In genomic region chr4:15002659-15003440, GRCh38 we compare ENCODE assay signal across 8 cellular contexts. TPM values are rescaled to one million over a fixed set of nuclear protein-coding genes. Genes with fewer than 3 reads are reported as not detected.
DNase-seq lines count a peak whose midpoint lies in the region; ATAC-seq and TF ChIP-seq lines count a peak whose summit lies in the region.

No MANE protein-coding gene starts in this region.

- H3K4me3 Mint-ChIP-seq in neural progenitor cell, result peak overlapping the region; percentile 87

- peak; percentile 20 for ATAC-seq in GM21423 (IDR thresholded peaks at IDR 0.05; ENCODE audit: unreplicated experiment)

- H3K27me3 Mint-ChIP-seq in neural progenitor cell (ENCODE audit: insufficient read depth, low read depth), result peaks cover 13% of the 10 kb centered on the region

- no peak overlapping the region; the same call in 1 of the 2 replicates for H3K9ac ChIP-seq in HUES48 (ENCODE audit: low read depth, low read length)
- H3K9ac ChIP-seq in neural progenitor cell, result no peak overlapping the region

- peak overlapping the region; percentile 93 for H3K4me3 ChIP-seq in HUES48 (ENCODE audit: low read depth, low read length)
- peak overlapping the region; percentile 81 to 84 for H3K4me3 ChIP-seq in foreskin fibroblast (ENCODE audit: low read depth in 1 of 2, low read length in 2 of 2)
- H3K4me3 ChIP-seq in neural progenitor cell, result peak overlapping the region; percentile 74

- H3F3A ChIP-seq in neural progenitor cell (ENCODE audit: low read depth), result peaks cover 14% of the 10 kb centered on the region

- H3K27ac ChIP-seq in HUES48 (ENCODE audit: low read depth, low read length), result peak overlapping the region; percentile 78
- H3K27ac ChIP-seq in neural progenitor cell, result peak overlapping the region; percentile 2

- peak; percentile 83 for DNase-seq in Caki2 (ENCODE audit: low read depth)
- DNase-seq in SIG-M5 (lab: John Stamatoyannopoulos, UW), result peak; percentile 35
- DNase-seq in activated gamma-delta T cell treated with Interleukin-2 at 50 U/mL for 16 hours, result peak; percentile 79
- peak; percentile 92 to 98 for DNase-seq in foreskin fibroblast
- DNase-seq in neural progenitor cell (ENCODE audit: low spot score), result peak; percentile 84
- DNase-seq in stromal cell of bone marrow (ENCODE audit: low read depth), result peak; percentile 82

- H3K79me2 ChIP-seq in neural progenitor cell (ENCODE audit: low read depth), result no peaks in the 10 kb centered on the region

- H4K20me1 ChIP-seq in neural progenitor cell (ENCODE audit: low read depth), result peaks cover 16% of the 10 kb centered on the region

- no peaks in the 10 kb centered on the region for H3K9me3 Mint-ChIP-seq in neural progenitor cell

- H3K27me3 ChIP-seq in HUES48 (ENCODE audit: control insufficient read depth, insufficient read depth, low read length) (peaks cover 24% of the 10 kb centered on the region), neural progenitor cell (peaks cover 35% of the 10 kb centered on the region)

- peak overlapping the region; percentile 89 for H3K4me2 ChIP-seq in neural progenitor cell

- peaks cover 9% of the 10 kb centered on the region for H3K4me1 Mint-ChIP-seq in neural progenitor cell

- H2AFZ ChIP-seq in neural progenitor cell (replicated peaks), result peak overlapping the region; percentile 83

- peaks cover 35% of the 10 kb centered on the region for H3K4me1 ChIP-seq in HUES48 (ENCODE audit: control insufficient read depth, insufficient read depth, low read length)
- peaks cover 6% of the 10 kb centered on the region for H3K4me1 ChIP-seq in neural progenitor cell

- no peaks in the 10 kb centered on the region for H3K36me3 Mint-ChIP-seq in neural progenitor cell

- H3K36me3 ChIP-seq in HUES48 (ENCODE audit: control insufficient read depth, insufficient read depth, low read length), result no peaks in the 10 kb centered on the region
- no peaks in the 10 kb centered on the region for H3K36me3 ChIP-seq in neural progenitor cell

- H3K27ac Mint-ChIP-seq in neural progenitor cell, result no peak overlapping the region

- no peaks in the 10 kb centered on the region for H3K9me3 ChIP-seq in HUES48 (ENCODE audit: control insufficient read depth, insufficient read depth, low read length)
- H3K9me3 ChIP-seq in neural progenitor cell (ENCODE audit: low read depth), result no peaks in the 10 kb centered on the region

- in situ Hi-C loops in Caki2 (cut with HindIII; ENCODE audit: low pct_unique_long_range_greater_than_20kb, low sequenced_read_pairs), result no loop called here

- TF ChIP-seq CTCF in foreskin fibroblast (IDR thresholded peaks at IDR 0.05; ENCODE audit: low read depth, low read length), result no peak
- TF ChIP-seq CTCF in neural progenitor cell (IDR thresholded peaks at IDR 0.05), result no peak

RNA-seq across cellular contexts. Expression of gene CPEB2, which starts 0.6 kb away (rescaled TPM):
- 5.3 and 7.9 TPM in 2 replicates for total RNA-seq in Caki2 (2014; rRNA removed; shearing (Covaris generic); ENCODE audit: low replicate concordance)
- 1.3 and 1.9 TPM in 2 replicates for total RNA-seq in neural progenitor cell (ENCODE audit: low replicate concordance)

Comparison
In these comparisons a context has a peak if more than half of its experiments do, and no peak if none do; other contexts are left out.
1. Peak in every context shown above with its lines: DNase-seq, ATAC-seq, H3K4me3 ChIP-seq and H3K27ac ChIP-seq.
2. DNase-seq: peak in every context shown above with its lines; median percentile 95 in foreskin fibroblast; 84 in neural progenitor cell; 83 in Caki2; 82 in stromal cell of bone marrow; 79 in activated gamma-delta T cell treated with Interleukin-2 at 50 U/mL for 16 hours; 35 in SIG-M5.